ENCODE assay signal across 26 cellular contexts in the genomic region with DNA sequence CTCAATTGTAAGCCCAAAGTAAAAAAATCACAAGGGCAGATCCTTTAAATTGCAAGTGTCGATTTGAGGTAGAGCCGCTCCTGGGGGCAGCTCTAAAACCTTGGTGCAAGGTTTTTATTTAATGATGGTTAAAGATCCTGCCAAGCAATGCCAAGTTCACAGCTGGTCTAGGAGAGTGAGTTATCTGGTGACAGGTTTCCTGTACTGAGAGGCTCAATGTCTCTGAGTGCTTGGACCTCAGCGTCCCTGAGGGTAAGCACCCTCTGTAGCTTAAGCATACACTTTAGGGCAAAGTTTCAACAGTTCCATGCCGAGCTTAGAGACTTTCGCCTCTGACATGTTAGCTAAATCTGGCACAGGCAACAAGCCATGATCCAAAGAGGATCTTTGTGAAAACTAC.
"Had no signal": no experiment of that assay in that cellular context is flagged by ENCODE, and none has a peak within 500 bp of the region (broad histone marks: within the 10 kb centered on the region; RNA-seq: fewer than 3 reads in every experiment).

No MANE protein-coding gene starts in this region.

- H3K4me1 ChIP-seq: colonic mucosa, esophagus squamous epithelium, heart right ventricle, left lung, lower lobe of right lung had no signal

- H3K9me3 ChIP-seq: colonic mucosa, esophagus squamous epithelium, heart right ventricle, left lung, lower lobe of right lung had no signal

- DNase-seq: cerebellar nuclear complex; colonic mucosa; cortex of kidney; effector CD8-positive, alpha-beta T cell; effector memory CD8-positive, alpha-beta T cell; endodermal cell; erythroblast; esophagus squamous epithelium; foreskin fibroblast; foreskin melanocyte; glutamatergic neuron; head of caudate nucleus; heart right ventricle; hypothalamus; immature natural killer cell; islet precursor cell; kidney; kidney glomerular epithelial cell; left colon; left lung; left ventricle myocardium superior; lower lobe of right lung; mesendoderm; midbrain had no signal

- H3K4me3 ChIP-seq: colonic mucosa, esophagus squamous epithelium, heart right ventricle, left lung, lower lobe of right lung had no signal

- H3K27ac ChIP-seq: colonic mucosa, epithelial cell of prostate, esophagus squamous epithelium, heart right ventricle, left lung, lower lobe of right lung had no signal

- H3K27me3 ChIP-seq: colonic mucosa, esophagus squamous epithelium, left lung had no signal

- H3K36me3 ChIP-seq: colonic mucosa, esophagus squamous epithelium, heart right ventricle, left lung, lower lobe of right lung had no signal

- ATAC-seq: effector memory CD8-positive, alpha-beta T cell; esophagus mucosa; heart right ventricle; left colon; left lung; left ventricle myocardium superior; lower lobe of right lung had no signal
